21 cellular contexts compared by ENCODE assay signal in the genomic region with DNA sequence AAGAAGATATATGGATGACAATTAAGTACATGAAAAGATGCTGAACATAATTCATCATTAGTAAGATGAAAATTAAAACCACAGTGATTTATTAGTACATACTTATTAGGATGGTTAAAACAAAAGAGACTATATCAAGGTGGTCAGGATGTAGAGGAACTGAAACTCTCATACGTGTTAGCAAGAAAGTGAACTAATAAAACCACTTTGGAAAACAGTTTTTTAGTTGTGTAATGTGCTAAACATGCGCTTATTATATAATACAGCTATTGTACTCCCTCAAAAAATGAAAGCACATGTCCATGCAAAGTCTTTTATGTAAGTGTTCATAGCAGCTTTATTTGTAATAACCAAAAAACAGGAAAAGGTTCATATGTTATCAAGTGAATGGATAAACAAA.
DNase-seq lines count a peak whose midpoint lies in the region; ATAC-seq and TF ChIP-seq lines count a peak whose summit lies in the region.
"Had no signal": no experiment of that assay in that cellular context is flagged by ENCODE, and none has a peak within 500 bp of the region (broad histone marks: within the 10 kb centered on the region; RNA-seq: fewer than 3 reads in every experiment).

No MANE protein-coding gene starts in this region.

- H3K9me3 Mint-ChIP-seq in stimulated activated effector memory CD8-positive, alpha-beta T cell treated with anti-CD3 and anti-CD28 coated beads, Interleukin-12 subunit alpha, Interleukin-12 subunit beta, amount 100 ng/mL, for 72 hours: peaks cover 7% of the 10 kb centered on the region
- H3K9me3 Mint-ChIP-seq in natural killer cell: peaks cover 4 to 5% of the 10 kb centered on the region in 2 donors

- H3K4me3 Mint-ChIP-seq in stimulated activated effector memory CD8-positive, alpha-beta T cell treated with anti-CD3 and anti-CD28 coated beads, Interleukin-12 subunit alpha, Interleukin-12 subunit beta, amount 100 ng/mL, for 72 hours: no peak overlapping the region
- H3K4me3 Mint-ChIP-seq in natural killer cell: no peak overlapping the region
- H3K4me3 Mint-ChIP-seq: CD4-positive, CD25-positive, alpha-beta regulatory T cell; CD8-positive, alpha-beta memory T cell; H9 had no signal

- H3K4me1 Mint-ChIP-seq in stimulated activated effector memory CD8-positive, alpha-beta T cell treated with anti-CD3 and anti-CD28 coated beads, Interleukin-12 subunit alpha, Interleukin-12 subunit beta, amount 100 ng/mL, for 72 hours: no peaks in the 10 kb centered on the region
- no peaks in the 10 kb centered on the region for H3K4me1 Mint-ChIP-seq in natural killer cell
- H3K4me1 Mint-ChIP-seq: CD4-positive, CD25-positive, alpha-beta regulatory T cell; CD8-positive, alpha-beta memory T cell had no signal

- H3K27ac Mint-ChIP-seq in stimulated activated effector memory CD8-positive, alpha-beta T cell treated with anti-CD3 and anti-CD28 coated beads, Interleukin-12 subunit alpha, Interleukin-12 subunit beta, amount 100 ng/mL, for 72 hours: no peak overlapping the region
- no peak overlapping the region for H3K27ac Mint-ChIP-seq in natural killer cell
- H3K27ac Mint-ChIP-seq: CD4-positive, CD25-positive, alpha-beta regulatory T cell; CD8-positive, alpha-beta memory T cell; H9 had no signal

- intact Hi-C loops in uterus (cut with DNase I; ENCODE audit: low total_unique reads): no loop called here
- intact Hi-C loops in natural killer cell (cut with micrococcal nuclease): no loop called here

- no peak for TF ChIP-seq CTCF in uterus (IDR thresholded peaks at IDR 0.05)
- TF ChIP-seq CTCF in natural killer cell (IDR thresholded peaks at IDR 0.05): no peak

- H3K4me1 ChIP-seq in uterus: no peaks in the 10 kb centered on the region
- H3K4me1 ChIP-seq: BE2C had no signal

- H3K9me3 ChIP-seq in uterus: no peaks in the 10 kb centered on the region
- H3K9me3 ChIP-seq: BE2C had no signal

- TF ChIP-seq POLR2A in uterus (IDR thresholded peaks at IDR 0.05): no peak

- no peaks in the 10 kb centered on the region for H3K36me3 ChIP-seq in uterus
- H3K36me3 ChIP-seq: BE2C had no signal

- no peak overlapping the region for H3K4me3 ChIP-seq in uterus

- H3K27me3 ChIP-seq in uterus: no peaks in the 10 kb centered on the region
- H3K27me3 ChIP-seq: BE2C had no signal

- H3K36me3 Mint-ChIP-seq in stimulated activated effector memory CD8-positive, alpha-beta T cell treated with anti-CD3 and anti-CD28 coated beads, Interleukin-12 subunit alpha, Interleukin-12 subunit beta, amount 100 ng/mL, for 72 hours: no peaks in the 10 kb centered on the region
- H3K36me3 Mint-ChIP-seq in natural killer cell: no peaks in the 10 kb centered on the region
- H3K36me3 Mint-ChIP-seq: CD4-positive, CD25-positive, alpha-beta regulatory T cell; CD8-positive, alpha-beta memory T cell had no signal

- DNase-seq in stimulated activated effector memory CD8-positive, alpha-beta T cell treated with anti-CD3 and anti-CD28 coated beads, Interleukin-12 subunit alpha, Interleukin-12 subunit beta, amount 100 ng/mL, for 72 hours (ENCODE audit: low spot score in 2 of 2): no peak
- DNase-seq in uterus (no peak), natural killer cell (no peak), GDM1 (lab: John Stamatoyannopoulos, UW) (no peak)
- DNase-seq: ACHN; BE2C; C1 segment of cervical spinal cord; CD4-positive, CD25-positive, alpha-beta regulatory T cell; CD8-positive, alpha-beta memory T cell; COR-L47; DMS 273 treated with DMSO at 0.1 percent for 48 hours; DMS53; DND-41; EL; H9; Kasumi-1; KG1 had no signal

- H3K27ac ChIP-seq in uterus: no peak overlapping the region

- ATAC-seq in GM18499 (IDR thresholded peaks at IDR 0.05; ENCODE audit: insufficient read depth, unreplicated experiment) (peak; percentile 63), GM18868 (IDR thresholded peaks at IDR 0.05; ENCODE audit: unreplicated experiment) (peak; percentile 75), HG02885 (IDR thresholded peaks at IDR 0.05; ENCODE audit: poor library complexity, unreplicated experiment) (peak; percentile 62), HG03469 (IDR thresholded peaks at IDR 0.05; ENCODE audit: unreplicated experiment) (peak; percentile 50), natural killer cell (no peak)
- ATAC-seq in stimulated activated effector memory CD8-positive, alpha-beta T cell treated with anti-CD3 and anti-CD28 coated beads, Interleukin-12 subunit alpha, Interleukin-12 subunit beta, amount 100 ng/mL, for 72 hours: no peak

- H3K27me3 Mint-ChIP-seq in natural killer cell (ENCODE audit: low read depth in 2 of 2): no peaks in the 10 kb centered on the region
- H3K27me3 Mint-ChIP-seq: CD4-positive, CD25-positive, alpha-beta regulatory T cell; CD8-positive, alpha-beta memory T cell had no signal

Comparison
In these comparisons a context has a peak if more than half of its experiments do, and no peak if none do; other contexts are left out.
1. ATAC-seq: peak in GM18499 (single experiment), GM18868 (single experiment), HG02885 (single experiment) and HG03469 (single experiment); none in stimulated activated effector memory CD8-positive, alpha-beta T cell treated with anti-CD3 and anti-CD28 coated beads, Interleukin-12 subunit alpha, Interleukin-12 subunit beta, amount 100 ng/mL, for 72 hours (single experiment) and natural killer cell (0 of 3).